In the genomic region with DNA sequence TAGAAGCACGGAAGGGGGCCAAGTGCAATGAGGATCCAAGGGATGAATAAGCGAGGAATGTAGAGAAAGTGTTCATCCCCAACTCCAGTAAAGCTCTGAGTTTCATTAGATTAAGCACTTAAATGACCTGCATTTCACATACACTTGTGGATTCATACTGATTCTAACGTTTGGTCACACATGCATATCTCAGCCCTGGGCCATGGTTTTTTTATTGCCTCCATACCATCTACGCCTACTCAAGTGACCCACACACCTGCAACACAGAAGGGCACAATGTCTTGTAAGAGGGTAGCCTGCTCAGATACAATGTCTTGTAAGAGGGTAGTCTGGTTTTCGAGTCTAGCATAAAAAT, we compare ENCODE assay signal across 8 cellular contexts. TPM values are rescaled to one million over a fixed set of nuclear protein-coding genes. Genes with fewer than 3 reads are reported as not detected.
DNase-seq lines count a peak whose midpoint lies in the region; ATAC-seq, FAIRE-seq and TF ChIP-seq lines count a peak whose summit lies in the region.

No MANE protein-coding gene starts in this region.

- peak overlapping the region in 1 of 2 donors; percentile 100 for H3K27ac ChIP-seq in small intestine (ENCODE audit: low read depth in 1 of 2, low read length in 1 of 2)

- H3K4me3 ChIP-seq in small intestine (ENCODE audit: low read depth in 1 of 2, low read length in 2 of 2) = peak overlapping the region; percentile 87 to 96

- ATAC-seq in GM18502 (IDR thresholded peaks at IDR 0.05; ENCODE audit: poor library complexity, unreplicated experiment) = peak; percentile 21
- ATAC-seq in HG02588 (IDR thresholded peaks at IDR 0.05; ENCODE audit: unreplicated experiment) = peak; percentile 3
- ATAC-seq in SK-N-SH treated with all-trans-retinoic acid at 6 μM for 48 hours = peak; percentile 42

- H3K9me3 ChIP-seq in small intestine (ENCODE audit: control insufficient read depth, low read depth) = no peaks in the 10 kb centered on the region

- TF ChIP-seq CTCF in GM13977 (IDR thresholded peaks at IDR 0.05; ENCODE audit: extremely low read depth, insufficient read depth, missing control alignments) = no peak

- DNase-seq in germinal center (ENCODE audit: low spot score) (peak; percentile 5), small intestine (no peak), GM13977 (ENCODE audit: low spot score) (no peak), NCI-H2196 treated with DMSO at 0.1 percent for 48 hours (lab: John Stamatoyannopoulos, UW; ENCODE audit: unreplicated experiment) (no peak), kidney tubule cell (ENCODE audit: low spot score) (no peak)

- peaks cover 0 to 7% of the 10 kb centered on the region in 2 donors for H3K4me1 ChIP-seq in small intestine (ENCODE audit: control insufficient read depth in 2 of 2, insufficient read depth in 1 of 2, low read depth in 1 of 2, low read length in 1 of 2)

- in situ Hi-C loops in GM13977 (cut with MboI; ENCODE audit: low pct_unique_long_range_greater_than_20kb, low sequenced_read_pairs, unreplicated experiment) = no loop called here

- WGBS in small intestine, 3 donors = 13 to 20% (median 20%) methylated on average over 5 of the region's 5 CpGs

- FAIRE-seq in small intestine (lab: Jason Lieb, UNC) = no peak

- H3K27me3 ChIP-seq in small intestine (ENCODE audit: control insufficient read depth in 2 of 2, insufficient read depth in 2 of 2, low read length in 2 of 2) = no peaks in the 10 kb centered on the region

- H3K36me3 ChIP-seq in small intestine (ENCODE audit: control insufficient read depth in 2 of 2, insufficient read depth in 2 of 2, low read length in 2 of 2) = no peaks in the 10 kb centered on the region

TF ChIP-seq in SK-N-SH treated with all-trans-retinoic acid at 6 μM for 48 hours, 23 proteins besides CTCF, POLR2A, EP300 and RAD21:
- no peak for TF ChIP-seq GLIS3 (CRISPR knock-in tag; IDR thresholded peaks at IDR 0.05)
- no peak for TF ChIP-seq ARNTL (CRISPR knock-in tag; IDR thresholded peaks at IDR 0.05; ENCODE audit: borderline replicate concordance, low read depth)
- TF ChIP-seq ZFP3 (CRISPR knock-in tag; IDR thresholded peaks at IDR 0.05) = no peak
- TF ChIP-seq, protein P1, sequence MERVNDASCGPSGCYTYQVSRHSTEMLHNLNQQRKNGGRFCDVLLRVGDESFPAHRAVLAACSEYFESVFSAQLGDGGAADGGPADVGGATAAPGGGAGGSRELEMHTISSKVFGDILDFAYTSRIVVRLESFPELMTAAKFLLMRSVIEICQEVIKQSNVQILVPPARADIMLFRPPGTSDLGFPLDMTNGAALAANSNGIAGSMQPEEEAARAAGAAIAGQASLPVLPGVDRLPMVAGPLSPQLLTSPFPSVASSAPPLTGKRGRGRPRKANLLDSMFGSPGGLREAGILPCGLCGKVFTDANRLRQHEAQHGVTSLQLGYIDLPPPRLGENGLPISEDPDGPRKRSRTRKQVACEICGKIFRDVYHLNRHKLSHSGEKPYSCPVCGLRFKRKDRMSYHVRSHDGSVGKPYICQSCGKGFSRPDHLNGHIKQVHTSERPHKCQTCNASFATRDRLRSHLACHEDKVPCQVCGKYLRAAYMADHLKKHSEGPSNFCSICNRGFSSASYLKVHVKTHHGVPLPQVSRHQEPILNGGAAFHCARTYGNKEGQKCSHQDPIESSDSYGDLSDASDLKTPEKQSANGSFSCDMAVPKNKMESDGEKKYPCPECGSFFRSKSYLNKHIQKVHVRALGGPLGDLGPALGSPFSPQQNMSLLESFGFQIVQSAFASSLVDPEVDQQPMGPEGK (CRISPR knock-in tag; IDR thresholded peaks at IDR 0.05; ENCODE audit: borderline replicate concordance) = no peak
- TF ChIP-seq CSDC2 (CRISPR knock-in tag; IDR thresholded peaks at IDR 0.05) = no peak
- TF ChIP-seq, protein P2, sequence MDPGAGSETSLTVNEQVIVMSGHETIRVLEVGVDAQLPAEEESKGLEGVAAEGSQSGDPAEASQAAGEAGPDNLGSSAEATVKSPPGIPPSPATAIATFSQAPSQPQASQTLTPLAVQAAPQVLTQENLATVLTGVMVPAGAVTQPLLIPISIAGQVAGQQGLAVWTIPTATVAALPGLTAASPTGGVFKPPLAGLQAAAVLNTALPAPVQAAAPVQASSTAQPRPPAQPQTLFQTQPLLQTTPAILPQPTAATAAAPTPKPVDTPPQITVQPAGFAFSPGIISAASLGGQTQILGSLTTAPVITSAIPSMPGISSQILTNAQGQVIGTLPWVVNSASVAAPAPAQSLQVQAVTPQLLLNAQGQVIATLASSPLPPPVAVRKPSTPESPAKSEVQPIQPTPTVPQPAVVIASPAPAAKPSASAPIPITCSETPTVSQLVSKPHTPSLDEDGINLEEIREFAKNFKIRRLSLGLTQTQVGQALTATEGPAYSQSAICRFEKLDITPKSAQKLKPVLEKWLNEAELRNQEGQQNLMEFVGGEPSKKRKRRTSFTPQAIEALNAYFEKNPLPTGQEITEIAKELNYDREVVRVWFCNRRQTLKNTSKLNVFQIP (CRISPR knock-in tag; IDR thresholded peaks at IDR 0.05; ENCODE audit: borderline replicate concordance, low read depth) = no peak
- TF ChIP-seq RARB (CRISPR knock-in tag; IDR thresholded peaks at IDR 0.05) = no peak
- no peak for TF ChIP-seq TOX (CRISPR knock-in tag; IDR thresholded peaks at IDR 0.05; ENCODE audit: borderline replicate concordance)
- no peak for TF ChIP-seq TCF4 (CRISPR knock-in tag; IDR thresholded peaks at IDR 0.05; ENCODE audit: borderline replicate concordance)
- TF ChIP-seq, protein P3, sequence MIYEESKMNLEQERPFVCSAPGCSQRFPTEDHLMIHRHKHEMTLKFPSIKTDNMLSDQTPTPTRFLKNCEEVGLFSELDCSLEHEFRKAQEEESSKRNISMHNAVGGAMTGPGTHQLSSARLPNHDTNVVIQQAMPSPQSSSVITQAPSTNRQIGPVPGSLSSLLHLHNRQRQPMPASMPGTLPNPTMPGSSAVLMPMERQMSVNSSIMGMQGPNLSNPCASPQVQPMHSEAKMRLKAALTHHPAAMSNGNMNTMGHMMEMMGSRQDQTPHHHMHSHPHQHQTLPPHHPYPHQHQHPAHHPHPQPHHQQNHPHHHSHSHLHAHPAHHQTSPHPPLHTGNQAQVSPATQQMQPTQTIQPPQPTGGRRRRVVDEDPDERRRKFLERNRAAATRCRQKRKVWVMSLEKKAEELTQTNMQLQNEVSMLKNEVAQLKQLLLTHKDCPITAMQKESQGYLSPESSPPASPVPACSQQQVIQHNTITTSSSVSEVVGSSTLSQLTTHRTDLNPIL (CRISPR knock-in tag; IDR thresholded peaks at IDR 0.05; ENCODE audit: low read depth) = no peak
- no peak for TF ChIP-seq SNAI2 (CRISPR knock-in tag; IDR thresholded peaks at IDR 0.05)
- no peak for TF ChIP-seq ZNF70 (CRISPR knock-in tag; IDR thresholded peaks at IDR 0.05)

RNA-seq across cellular contexts. Expression of a gene that starts 0.6 kb away (rescaled TPM):
- 100 to 1,000 TPM in 2 of 3 donors, 10 to 100 TPM in 1; 84.5 to 104 (median 101) TPM for polyA plus RNA-seq in small intestine

RNA-seq across cellular contexts. Expression of a gene that starts 37.5 kb away (rescaled TPM):
- 1 to 10 TPM; 3.8 to 8.5 (median 6.1) TPM for polyA plus RNA-seq in small intestine

RNA-seq across cellular contexts. Expression of a gene that starts 43.4 kb away (rescaled TPM):
- 1 to 10 TPM; 1.1 to 1.6 (median 1.6) TPM for polyA plus RNA-seq in small intestine
